Comparison of ENCODE assay signal across 12 cellular contexts in genomic region chr9:94031946-94032345, GRCh38. TPM values are rescaled to one million over a fixed set of nuclear protein-coding genes. Genes with fewer than 3 reads are reported as not detected.
DNase-seq lines count a peak whose midpoint lies in the region; ATAC-seq and TF ChIP-seq lines count a peak whose summit lies in the region.
"Had no signal": no experiment of that assay in that cellular context is flagged by ENCODE, and none has a peak within 500 bp of the region (broad histone marks: within the 10 kb centered on the region; RNA-seq: fewer than 3 reads in every experiment).

No MANE protein-coding gene starts in this region.

- ATAC-seq in Right ventricle myocardium superior (ENCODE audit: poor library complexity) (no peak), HG03469 (IDR thresholded peaks at IDR 0.05; ENCODE audit: unreplicated experiment) (no peak)
- ATAC-seq in activated naive CD8-positive, alpha-beta T cell treated with anti-CD3 and anti-CD28 coated beads, Interleukin-2, amount 10 ng/mL, durations not matched to agents 7 days and 5 days (ENCODE audit: low read depth), result no peak

- DNase-seq in left ventricle myocardium inferior (no peak), Right ventricle myocardium superior (no peak), mesenchymal stem cell (no peak), type B pancreatic cell (ENCODE audit: extremely low spot score, unreplicated experiment) (no peak), EL (no peak), occipital lobe (lab: John Stamatoyannopoulos, UW) (no peak)
- no peak for DNase-seq in activated naive CD8-positive, alpha-beta T cell treated with anti-CD3 and anti-CD28 coated beads, Interleukin-2, amount 10 ng/mL, durations not matched to agents 7 days and 5 days
- DNase-seq: activated CD8-positive, alpha-beta memory T cell treated with anti-CD3 and anti-CD28 coated beads for 24 hours; NCI-H2171 treated with DMSO at 0.1 percent for 48 hours; SJCRH30 had no signal

- H3K4me3 ChIP-seq in left ventricle myocardium inferior (peak overlapping the region; percentile 96), mesenchymal stem cell (ENCODE audit: insufficient read depth in 1 of 2, low read depth in 1 of 2, low read length in 2 of 2) (peak overlapping the region in 1 of 2 experiments; percentile 93)

- no peak overlapping the region for H4K8ac ChIP-seq in mesenchymal stem cell (ENCODE audit: low read length)

- no peak overlapping the region for H3K14ac ChIP-seq in mesenchymal stem cell (ENCODE audit: low read length in 2 of 2)

- WGBS in mesenchymal stem cell, result 100% methylated on average over 1 of the region's 3 CpGs

- H3K9me3 Mint-ChIP-seq in activated naive CD8-positive, alpha-beta T cell treated with anti-CD3 and anti-CD28 coated beads, Interleukin-2, amount 10 ng/mL, durations not matched to agents 7 days and 5 days, result peaks cover 8% of the 10 kb centered on the region
- no peaks in the 10 kb centered on the region for H3K9me3 Mint-ChIP-seq in type B pancreatic cell

- H3K36me3 Mint-ChIP-seq in activated naive CD8-positive, alpha-beta T cell treated with anti-CD3 and anti-CD28 coated beads, Interleukin-2, amount 10 ng/mL, durations not matched to agents 7 days and 5 days, result peaks cover 12% of the 10 kb centered on the region
- peaks cover 4% of the 10 kb centered on the region for H3K36me3 Mint-ChIP-seq in type B pancreatic cell

- H3K27ac Mint-ChIP-seq in activated naive CD8-positive, alpha-beta T cell treated with anti-CD3 and anti-CD28 coated beads, Interleukin-2, amount 10 ng/mL, durations not matched to agents 7 days and 5 days, result no peak overlapping the region
- H3K27ac Mint-ChIP-seq in type B pancreatic cell, result peak overlapping the region; percentile 88

- peaks cover 19% of the 10 kb centered on the region for H3K79me1 ChIP-seq in mesenchymal stem cell (replicated peaks; ENCODE audit: low read length, poor library complexity, severe bottlenecking)

- intact Hi-C loops in left ventricle myocardium inferior (cut with micrococcal nuclease) (no loop called here), Right ventricle myocardium superior (cut with DNase I) (no loop called here)

- H3K27ac ChIP-seq in left ventricle myocardium inferior (replicated peaks), result no peak overlapping the region
- no peak overlapping the region for H3K27ac ChIP-seq in mesenchymal stem cell (ENCODE audit: low read length, poor library complexity, severe bottlenecking)
- H3K27ac ChIP-seq: prostate gland had no signal

- H2BK120ac ChIP-seq in mesenchymal stem cell (ENCODE audit: low read depth, low read length), result no peak overlapping the region

- no peak overlapping the region for H2BK15ac ChIP-seq in mesenchymal stem cell (ENCODE audit: low read depth, poor library complexity, severe bottlenecking)

- H3K4me3 Mint-ChIP-seq in activated naive CD8-positive, alpha-beta T cell treated with anti-CD3 and anti-CD28 coated beads, Interleukin-2, amount 10 ng/mL, durations not matched to agents 7 days and 5 days, result peak overlapping the region; percentile 90
- H3K4me3 Mint-ChIP-seq in type B pancreatic cell, result peak overlapping the region; percentile 93

- no peaks in the 10 kb centered on the region for H3K27me3 Mint-ChIP-seq in activated naive CD8-positive, alpha-beta T cell treated with anti-CD3 and anti-CD28 coated beads, Interleukin-2, amount 10 ng/mL, durations not matched to agents 7 days and 5 days
- no peaks in the 10 kb centered on the region for H3K27me3 Mint-ChIP-seq in type B pancreatic cell

- peaks cover 38% of the 10 kb centered on the region for H3K4me1 ChIP-seq in left ventricle myocardium inferior
- H3K4me1 ChIP-seq in mesenchymal stem cell (ENCODE audit: control insufficient read depth, insufficient read depth, low read depth, low read length), result peaks cover 1% of the 10 kb centered on the region
- H3K4me1 ChIP-seq: prostate gland had no signal

- peaks cover 15% of the 10 kb centered on the region for H3K4me1 Mint-ChIP-seq in activated naive CD8-positive, alpha-beta T cell treated with anti-CD3 and anti-CD28 coated beads, Interleukin-2, amount 10 ng/mL, durations not matched to agents 7 days and 5 days
- peaks cover 19% of the 10 kb centered on the region for H3K4me1 Mint-ChIP-seq in type B pancreatic cell (ENCODE audit: unreplicated experiment)

- H3K23ac ChIP-seq in mesenchymal stem cell (ENCODE audit: low read length in 2 of 2), result no peak overlapping the region

- no peak overlapping the region for H3K4me2 ChIP-seq in mesenchymal stem cell (ENCODE audit: low read length, poor library complexity, severe bottlenecking)

- H3K4ac ChIP-seq in mesenchymal stem cell (ENCODE audit: low read depth in 1 of 2, low read length in 2 of 2), result no peak overlapping the region

- no peak overlapping the region for H2AK5ac ChIP-seq in mesenchymal stem cell (ENCODE audit: low read length, severe bottlenecking)

- no peak overlapping the region for H4K91ac ChIP-seq in mesenchymal stem cell (ENCODE audit: low read length)

- H3K9me3 ChIP-seq in left ventricle myocardium inferior (replicated peaks) (no peaks in the 10 kb centered on the region), mesenchymal stem cell (ENCODE audit: control insufficient read depth, low read length) (no peaks in the 10 kb centered on the region)
- H3K9me3 ChIP-seq: prostate gland had no signal

- no peak overlapping the region for H2AFZ ChIP-seq in mesenchymal stem cell (ENCODE audit: low read depth, low read length)

- H3K18ac ChIP-seq in mesenchymal stem cell (ENCODE audit: low read depth in 1 of 2, low read length in 2 of 2), result no peak overlapping the region

- TF ChIP-seq CTCF in left ventricle myocardium inferior (IDR thresholded peaks at IDR 0.05; ENCODE audit: borderline replicate concordance) (no peak), type B pancreatic cell (conservative IDR thresholded peaks at IDR 0.05) (no peak)

- no peaks in the 10 kb centered on the region for H3K36me3 ChIP-seq in left ventricle myocardium inferior
- no peaks in the 10 kb centered on the region for H3K36me3 ChIP-seq in mesenchymal stem cell (ENCODE audit: control insufficient read depth in 1 of 2, insufficient read depth in 2 of 2, low read depth in 1 of 2, low read length in 2 of 2)
- H3K36me3 ChIP-seq: prostate gland, SJCRH30 had no signal

- POLR2A ChIA-PET in activated naive CD8-positive, alpha-beta T cell treated with anti-CD3 and anti-CD28 coated beads, Interleukin-2, amount 10 ng/mL, durations not matched to agents 7 days and 5 days (lab: Charles Lee), result no interaction called here

- H3K27me3 ChIP-seq in left ventricle myocardium inferior (ENCODE audit: low read depth) (no peaks in the 10 kb centered on the region), mesenchymal stem cell (ENCODE audit: control insufficient read depth in 1 of 2, insufficient read depth in 1 of 2, low read length in 2 of 2) (no peaks in the 10 kb centered on the region)
- H3K27me3 ChIP-seq: SJCRH30 had no signal

- no peak overlapping the region for H2BK12ac ChIP-seq in mesenchymal stem cell (ENCODE audit: low read length in 2 of 2)

- H2BK5ac ChIP-seq in mesenchymal stem cell (ENCODE audit: low read depth, low read length, poor library complexity, severe bottlenecking), result no peak overlapping the region

- peak overlapping the region; percentile 93 for H3K9ac ChIP-seq in mesenchymal stem cell (ENCODE audit: low read length)

RNA-seq across cellular contexts. Expression of gene PTPDC1, which starts 52.3 kb away (rescaled TPM):
- total RNA-seq in left ventricle myocardium inferior (7.9 TPM), Right ventricle myocardium superior (8.4 TPM), type B pancreatic cell (ENCODE audit: low replicate concordance) (6.1 and 7.9 TPM in 2 replicates), occipital lobe (20.0 TPM)
- 1 to 10 TPM; 6.3 to 7.2 TPM for total RNA-seq in activated naive CD8-positive, alpha-beta T cell treated with anti-CD3 and anti-CD28 coated beads, Interleukin-2, amount 10 ng/mL, durations not matched to agents 7 days and 5 days
- 3.7 TPM for polyA plus RNA-seq in mesenchymal stem cell (2013, experiment 1 of 2)
- polyA plus RNA-seq in mesenchymal stem cell (2013, experiment 2 of 2), result 3.6 TPM
